24 cellular contexts compared by ENCODE assay signal in genomic region chr20:34095825-34096224, GRCh38.
"Had no signal": no experiment of that assay in that cellular context is flagged by ENCODE, and none has a peak within 500 bp of the region (broad histone marks: within the 10 kb centered on the region; RNA-seq: fewer than 3 reads in every experiment).

No MANE protein-coding gene starts in this region.

- H3K79me2 ChIP-seq: parathyroid adenoma had no signal

- H2AFZ ChIP-seq: parathyroid adenoma had no signal

- H3K4me3 ChIP-seq: esophagus squamous epithelium, gastroesophageal sphincter, psoas muscle, spleen, stomach, thoracic aorta, transverse colon had no signal

- H3K4me3 Mint-ChIP-seq: dendritic cell treated with granulocyte-macrophage colony-stimulating factor and Interleukin-4, amounts not matched to agents 40 ng/mL and 50 ng/mL, for 4 days; effector memory CD8-positive, alpha-beta T cell; naive thymus-derived CD4-positive, alpha-beta T cell; nephron progenitor cell; stimulated activated naive B cell treated with anti-CD40 and anti-IgM and Interleukin-4, amounts not matched to agents 10 μg/mL and 1 μg/mL and 100 μg/mL, for 72 hours had no signal

- H3K4me1 Mint-ChIP-seq: nephron progenitor cell; stimulated activated naive B cell treated with anti-CD40 and anti-IgM and Interleukin-4, amounts not matched to agents 10 μg/mL and 1 μg/mL and 100 μg/mL, for 72 hours had no signal

- H3K27me3 ChIP-seq: esophagus squamous epithelium, gastroesophageal sphincter, spleen, stomach, transverse colon had no signal

- H3K9me3 ChIP-seq: esophagus squamous epithelium, gastroesophageal sphincter, psoas muscle, spleen, stomach, thoracic aorta, transverse colon had no signal

- H3K27ac ChIP-seq: epithelial cell of prostate, esophagus squamous epithelium, gastroesophageal sphincter, parathyroid adenoma, psoas muscle, spleen, stomach, thoracic aorta, transverse colon had no signal

- DNase-seq: effector memory CD8-positive, alpha-beta T cell; esophagus squamous epithelium; foreskin fibroblast; glutamatergic neuron; islet precursor cell; mammary epithelial cell; naive thymus-derived CD4-positive, alpha-beta T cell; nephron progenitor cell; psoas muscle; retina; spleen; stimulated activated CD4-positive, alpha-beta T cell treated with anti-CD3 and anti-CD28 coated beads, Interleukin-2, amount 100 ng/mL, for 24 hours; stimulated activated CD4-positive, alpha-beta T cell treated with anti-CD3 and anti-CD28 coated beads, Interleukin-4, amount 100 ng/mL, for 4 hours; stimulated activated naive B cell treated with anti-CD40 and anti-IgM and Interleukin-4, amounts not matched to agents 10 μg/mL and 1 μg/mL and 100 μg/mL, for 72 hours; stomach; substantia nigra; transverse colon had no signal

- H3K27ac Mint-ChIP-seq: dendritic cell treated with granulocyte-macrophage colony-stimulating factor and Interleukin-4, amounts not matched to agents 40 ng/mL and 50 ng/mL, for 4 days; nephron progenitor cell; stimulated activated naive B cell treated with anti-CD40 and anti-IgM and Interleukin-4, amounts not matched to agents 10 μg/mL and 1 μg/mL and 100 μg/mL, for 72 hours had no signal

- H3K4me1 ChIP-seq: parathyroid adenoma, transverse colon had no signal

- H3K27me3 Mint-ChIP-seq: dendritic cell treated with granulocyte-macrophage colony-stimulating factor and Interleukin-4, amounts not matched to agents 40 ng/mL and 50 ng/mL, for 4 days; effector memory CD8-positive, alpha-beta T cell; naive thymus-derived CD4-positive, alpha-beta T cell; stimulated activated naive B cell treated with anti-CD40 and anti-IgM and Interleukin-4, amounts not matched to agents 10 μg/mL and 1 μg/mL and 100 μg/mL, for 72 hours had no signal

- H3K9me3 Mint-ChIP-seq: dendritic cell treated with granulocyte-macrophage colony-stimulating factor and Interleukin-4, amounts not matched to agents 40 ng/mL and 50 ng/mL, for 4 days; effector memory CD8-positive, alpha-beta T cell; naive thymus-derived CD4-positive, alpha-beta T cell; nephron progenitor cell; stimulated activated naive B cell treated with anti-CD40 and anti-IgM and Interleukin-4, amounts not matched to agents 10 μg/mL and 1 μg/mL and 100 μg/mL, for 72 hours had no signal

- H3K9ac ChIP-seq: parathyroid adenoma had no signal

- ATAC-seq: effector memory CD8-positive, alpha-beta T cell; gastroesophageal sphincter; left lobe of liver; naive thymus-derived CD4-positive, alpha-beta T cell; psoas muscle; sciatic nerve; stimulated activated naive B cell treated with anti-CD40 and anti-IgM and Interleukin-4, amounts not matched to agents 10 μg/mL and 1 μg/mL and 100 μg/mL, for 72 hours had no signal
